Comparison of ENCODE assay signal across 4 cellular contexts in genomic region chr15:75730376-75731247, GRCh38. TPM values are rescaled to one million over a fixed set of nuclear protein-coding genes. Genes with fewer than 3 reads are reported as not detected.
"Had no signal": no experiment of that assay in that cellular context is flagged by ENCODE, and none has a peak within 500 bp of the region (broad histone marks: within the 10 kb centered on the region; RNA-seq: fewer than 3 reads in every experiment).

No MANE protein-coding gene starts in this region.

RNA-seq across cellular contexts. Expression of gene CSPG4, which starts 18.0 kb away (rescaled TPM):
- total RNA-seq: activated CD4-positive, alpha-beta memory T cell treated with anti-CD3 and anti-CD28 coated beads for 36 hours; activated CD4-positive, alpha-beta T cell treated with anti-CD3 and anti-CD28 coated beads, Interleukin-2, amount 10 ng/mL, durations not matched to agents 7 days and 5 days; activated naive CD4-positive, alpha-beta T cell treated with anti-CD3 and anti-CD28 coated beads for 36 hours; T-helper 2 cell treated with Interferon-gamma antibody and Interleukin-4, amounts not matched to agents 100 ng/mL and 5 ng/mL, for 36 hours had no signal
